Comparison of ENCODE assay signal across 13 cellular contexts in the genomic region with DNA sequence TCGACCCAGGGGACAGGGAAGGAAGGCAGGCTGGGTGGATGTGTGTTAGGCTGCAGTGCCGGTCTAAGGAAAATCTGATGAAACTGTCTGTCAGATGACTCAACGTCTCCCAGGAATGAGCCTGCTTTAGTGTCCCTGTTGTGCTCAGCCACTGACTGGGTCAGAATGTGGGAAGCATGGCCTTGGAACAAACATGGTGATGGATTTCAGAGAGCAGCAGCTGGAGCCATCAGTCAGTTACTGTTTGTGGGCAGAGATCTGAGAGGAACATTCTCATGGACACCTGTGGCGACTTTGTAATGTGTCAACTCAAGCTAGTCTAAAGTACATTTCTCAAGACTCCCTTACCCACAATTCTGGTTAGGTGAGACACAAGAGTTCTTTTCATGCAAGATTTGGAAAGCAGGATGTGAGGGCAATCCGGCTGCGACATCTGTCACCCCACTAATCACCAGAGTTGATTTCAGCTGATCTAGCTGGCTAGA.
DNase-seq lines count a peak whose midpoint lies in the region; ATAC-seq and TF ChIP-seq lines count a peak whose summit lies in the region.
"Had no signal": no experiment of that assay in that cellular context is flagged by ENCODE, and none has a peak within 500 bp of the region (broad histone marks: within the 10 kb centered on the region; RNA-seq: fewer than 3 reads in every experiment).

No MANE protein-coding gene starts in this region.

- H3K4me3 Mint-ChIP-seq in chondrocyte (ENCODE audit: unreplicated experiment), result no peak overlapping the region
- no peak overlapping the region for H3K4me3 Mint-ChIP-seq in T-cell
- no peak overlapping the region for H3K4me3 Mint-ChIP-seq in activated T-helper 1 cell treated with anti-CD3 and anti-CD28 coated beads, Interleukin-12 subunit alpha, Interleukin-12 subunit beta, Interleukin-2, Interleukin-4 antibody, amounts not matched to agents 30 ng/mL and 10 ng/mL and 1 ng/mL, durations not matched to agents 14 hours and 24 hours and 36 hours
- H3K4me3 Mint-ChIP-seq: activated naive CD8-positive, alpha-beta T cell; stimulated activated memory B cell treated with anti-CD40 and anti-IgM and Interleukin-4, amounts not matched to agents 10 μg/mL and 1 μg/mL and 100 μg/mL, for 72 hours had no signal

- TF ChIP-seq CTCF in AG09309 (IDR thresholded peaks at IDR 0.05; ENCODE audit: control insufficient read depth, insufficient read depth, low read depth, low read length, missing control alignments) (no peak), chondrocyte (IDR thresholded peaks at IDR 0.05) (no peak)

- CTCF ChIA-PET in T-cell (lab: Charles Lee), result no interaction called here

- H3K27ac Mint-ChIP-seq in chondrocyte (ENCODE audit: unreplicated experiment) (peak overlapping the region; percentile 97), T-cell (no peak overlapping the region)
- no peak overlapping the region for H3K27ac Mint-ChIP-seq in activated T-helper 1 cell treated with anti-CD3 and anti-CD28 coated beads, Interleukin-12 subunit alpha, Interleukin-12 subunit beta, Interleukin-2, Interleukin-4 antibody, amounts not matched to agents 30 ng/mL and 10 ng/mL and 1 ng/mL, durations not matched to agents 14 hours and 24 hours and 36 hours
- H3K27ac Mint-ChIP-seq: activated naive CD8-positive, alpha-beta T cell; stimulated activated memory B cell treated with anti-CD40 and anti-IgM and Interleukin-4, amounts not matched to agents 10 μg/mL and 1 μg/mL and 100 μg/mL, for 72 hours had no signal

- H3K4me1 Mint-ChIP-seq in chondrocyte (ENCODE audit: low read depth) (peaks cover 28% of the 10 kb centered on the region), T-cell (peaks cover 0 to 2% (median 1%) of the 10 kb centered on the region in 3 donors)
- H3K4me1 Mint-ChIP-seq in activated T-helper 1 cell treated with anti-CD3 and anti-CD28 coated beads, Interleukin-12 subunit alpha, Interleukin-12 subunit beta, Interleukin-2, Interleukin-4 antibody, amounts not matched to agents 30 ng/mL and 10 ng/mL and 1 ng/mL, durations not matched to agents 14 hours and 24 hours and 36 hours (ENCODE audit: low read depth), result peaks cover 13% of the 10 kb centered on the region
- H3K4me1 Mint-ChIP-seq: stimulated activated memory B cell treated with anti-CD40 and anti-IgM and Interleukin-4, amounts not matched to agents 10 μg/mL and 1 μg/mL and 100 μg/mL, for 72 hours had no signal

- H3K27me3 Mint-ChIP-seq in chondrocyte (ENCODE audit: low read depth) (no peaks in the 10 kb centered on the region), T-cell (no peaks in the 10 kb centered on the region)
- no peaks in the 10 kb centered on the region for H3K27me3 Mint-ChIP-seq in activated T-helper 1 cell treated with anti-CD3 and anti-CD28 coated beads, Interleukin-12 subunit alpha, Interleukin-12 subunit beta, Interleukin-2, Interleukin-4 antibody, amounts not matched to agents 30 ng/mL and 10 ng/mL and 1 ng/mL, durations not matched to agents 14 hours and 24 hours and 36 hours (ENCODE audit: insufficient read depth)
- H3K27me3 Mint-ChIP-seq: activated naive CD8-positive, alpha-beta T cell; stimulated activated memory B cell treated with anti-CD40 and anti-IgM and Interleukin-4, amounts not matched to agents 10 μg/mL and 1 μg/mL and 100 μg/mL, for 72 hours had no signal

- H3K36me3 Mint-ChIP-seq in chondrocyte (ENCODE audit: low read depth) (peaks cover 19% of the 10 kb centered on the region), T-cell (peaks cover 64% of the 10 kb centered on the region)
- peaks cover 33% of the 10 kb centered on the region for H3K36me3 Mint-ChIP-seq in activated T-helper 1 cell treated with anti-CD3 and anti-CD28 coated beads, Interleukin-12 subunit alpha, Interleukin-12 subunit beta, Interleukin-2, Interleukin-4 antibody, amounts not matched to agents 30 ng/mL and 10 ng/mL and 1 ng/mL, durations not matched to agents 14 hours and 24 hours and 36 hours (ENCODE audit: low read depth)

- ATAC-seq in T-cell (replicated peaks in 1 of 4) (no peak), GM21390 (IDR thresholded peaks at IDR 0.05; ENCODE audit: unreplicated experiment) (no peak)
- ATAC-seq: lower lobe of right lung; stimulated activated memory B cell treated with anti-CD40 and anti-IgM and Interleukin-4, amounts not matched to agents 10 μg/mL and 1 μg/mL and 100 μg/mL, for 72 hours had no signal

- peaks cover 11% of the 10 kb centered on the region for H3K9me3 Mint-ChIP-seq in chondrocyte (ENCODE audit: low read depth)
- peaks cover 0 to 3% (median 0%) of the 10 kb centered on the region in 3 donors for H3K9me3 Mint-ChIP-seq in T-cell
- peaks cover 4% of the 10 kb centered on the region for H3K9me3 Mint-ChIP-seq in activated T-helper 1 cell treated with anti-CD3 and anti-CD28 coated beads, Interleukin-12 subunit alpha, Interleukin-12 subunit beta, Interleukin-2, Interleukin-4 antibody, amounts not matched to agents 30 ng/mL and 10 ng/mL and 1 ng/mL, durations not matched to agents 14 hours and 24 hours and 36 hours
- H3K9me3 Mint-ChIP-seq: stimulated activated memory B cell treated with anti-CD40 and anti-IgM and Interleukin-4, amounts not matched to agents 10 μg/mL and 1 μg/mL and 100 μg/mL, for 72 hours had no signal

- POLR2A ChIA-PET in T-cell (lab: Charles Lee), result no interaction called here

- no peak overlapping the region for H3K4me3 ChIP-seq in AG09309 (ENCODE audit: control insufficient read depth, low read depth, low read length)
- H3K4me3 ChIP-seq: lower lobe of right lung, spleen had no signal

- DNase-seq in AG09309 (ENCODE audit: low read depth) (peak; percentile 47), M059J (ENCODE audit: low read depth) (peak; percentile 44), chondrocyte (ENCODE audit: low spot score) (no peak), myocyte (ENCODE audit: low read depth) (peak; percentile 100), T-cell (no peak)
- DNase-seq in activated naive CD4-positive, alpha-beta T cell treated with anti-CD3 and anti-CD28 coated beads, Interleukin-2, amount 50 U/mL, for 16 hours, result no peak
- no peak for DNase-seq in activated T-helper 1 cell treated with anti-CD3 and anti-CD28 coated beads, Interleukin-12 subunit alpha, Interleukin-12 subunit beta, Interleukin-2, Interleukin-4 antibody, amounts not matched to agents 30 ng/mL and 10 ng/mL and 1 ng/mL, durations not matched to agents 14 hours and 24 hours and 36 hours (ENCODE audit: low spot score)
- DNase-seq: erythroblast, lower lobe of right lung, spleen had no signal

- intact Hi-C loops in activated T-helper 1 cell treated with anti-CD3 and anti-CD28 coated beads, Interleukin-12 subunit alpha, Interleukin-12 subunit beta, Interleukin-2, Interleukin-4 antibody, amounts not matched to agents 30 ng/mL and 10 ng/mL and 1 ng/mL, durations not matched to agents 14 hours and 24 hours and 36 hours (cut with micrococcal nuclease), result no loop called here

Comparison
In these comparisons a context has a peak if more than half of its experiments do, and no peak if none do; other contexts are left out.
1. DNase-seq: peak in AG09309 (single experiment), M059J (single experiment) and myocyte (single experiment); none in chondrocyte (single experiment), T-cell (0 of 34), activated naive CD4-positive, alpha-beta T cell treated with anti-CD3 and anti-CD28 coated beads, Interleukin-2, amount 50 U/mL, for 16 hours (single experiment) and activated T-helper 1 cell treated with anti-CD3 and anti-CD28 coated beads, Interleukin-12 subunit alpha, Interleukin-12 subunit beta, Interleukin-2, Interleukin-4 antibody, amounts not matched to agents 30 ng/mL and 10 ng/mL and 1 ng/mL, durations not matched to agents 14 hours and 24 hours and 36 hours (single experiment).